8 cellular contexts compared by ENCODE assay signal in the genomic region with DNA sequence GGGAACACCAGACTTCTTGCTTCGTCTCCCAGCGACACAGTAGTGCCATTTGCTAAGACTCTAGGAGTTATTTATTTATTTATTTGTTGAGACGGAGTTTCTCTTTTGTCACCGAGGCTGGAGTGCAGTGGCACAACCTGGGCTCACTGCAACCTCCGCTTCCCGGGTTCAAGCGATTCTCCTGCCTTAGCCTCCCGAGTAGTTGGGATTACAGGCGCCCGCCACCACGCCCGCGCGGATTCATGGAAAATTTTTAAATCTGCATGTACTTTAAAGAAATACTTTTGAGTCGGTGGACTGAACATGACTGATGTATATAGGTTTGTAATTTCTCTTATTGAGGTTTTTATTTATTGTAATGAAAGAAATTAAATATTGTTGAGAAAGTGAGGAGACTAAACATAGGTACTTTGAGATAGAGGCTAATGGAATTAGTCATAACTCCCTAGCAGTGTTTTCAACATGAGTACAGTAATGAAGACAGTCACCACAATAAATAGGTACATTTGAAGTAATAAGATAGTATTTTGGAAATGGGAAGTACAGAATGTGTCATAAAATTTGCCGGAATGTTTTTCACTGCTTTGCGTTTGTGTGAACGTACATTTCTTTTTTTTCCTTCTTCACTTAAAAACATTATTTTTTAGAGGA. TPM values are rescaled to one million over a fixed set of nuclear protein-coding genes. Genes with fewer than 3 reads are reported as not detected.
DNase-seq lines count a peak whose midpoint lies in the region; ATAC-seq and TF ChIP-seq lines count a peak whose summit lies in the region.

No MANE protein-coding gene starts in this region.

- peaks cover 12% of the 10 kb centered on the region for H3K4me1 ChIP-seq in CD8-positive, alpha-beta memory T cell (ENCODE audit: insufficient read depth, low read length)

- no peaks in the 10 kb centered on the region for H3K9me3 ChIP-seq in CD8-positive, alpha-beta memory T cell (ENCODE audit: low read length)
- H3K9me3 ChIP-seq in MG63 = no peaks in the 10 kb centered on the region
- no peaks in the 10 kb centered on the region for H3K9me3 ChIP-seq in neural cell (ENCODE audit: low read length)

- H3K4me2 ChIP-seq in neural cell (ENCODE audit: low read length) = peak overlapping the region; percentile 77

- H3K9me2 ChIP-seq in neural cell (ENCODE audit: insufficient read depth, low read length) = no peaks in the 10 kb centered on the region

- H3K27ac Mint-ChIP-seq in CD8-positive, alpha-beta memory T cell = peak overlapping the region in 7 of 8 donors; percentile 79 to 97 (median 89)
- peak overlapping the region; percentile 89 to 97 for H3K27ac Mint-ChIP-seq in effector memory CD8-positive, alpha-beta T cell

- no peaks in the 10 kb centered on the region for H4K20me1 ChIP-seq in neural cell (ENCODE audit: insufficient read depth)

- peaks cover 36 to 51% (median 45%) of the 10 kb centered on the region in 3 donors for H3K4me1 Mint-ChIP-seq in CD8-positive, alpha-beta memory T cell
- H3K4me1 Mint-ChIP-seq in effector memory CD8-positive, alpha-beta T cell (ENCODE audit: low read depth in 2 of 2) = peaks cover 10 to 13% of the 10 kb centered on the region in 2 donors

- H3K4me3 Mint-ChIP-seq in CD8-positive, alpha-beta memory T cell = peak overlapping the region; percentile 91 to 98 (median 96)
- H3K4me3 Mint-ChIP-seq in effector memory CD8-positive, alpha-beta T cell = peak overlapping the region; percentile 96

- peak overlapping the region; percentile 99 for H2AFZ ChIP-seq in neural cell (ENCODE audit: low read depth, low read length)

- no peak for TF ChIP-seq EP300 in neural cell (conservative IDR thresholded peaks at IDR 0.05; ENCODE audit: poor library complexity, severe bottlenecking)

- no peaks in the 10 kb centered on the region for H3K9me3 Mint-ChIP-seq in CD8-positive, alpha-beta memory T cell
- no peaks in the 10 kb centered on the region for H3K9me3 Mint-ChIP-seq in effector memory CD8-positive, alpha-beta T cell

- CTCF ChIA-PET in CD8-positive, alpha-beta memory T cell (lab: Charles Lee) = interaction anchor here (1.4 kb wide), 1 partner anchor 1842 kb away, joined by 3 read pairs; the partner anchor contains the start of gene RBM45

- peak overlapping the region; percentile 94 for H3K9ac ChIP-seq in neural cell (ENCODE audit: low read length)

- H3K4me3 ChIP-seq in CD8-positive, alpha-beta memory T cell (ENCODE audit: low read length) = peak overlapping the region; percentile 93
- peak overlapping the region; percentile 81 for H3K4me3 ChIP-seq in MG63
- H3K4me3 ChIP-seq in neural cell (ENCODE audit: low read length) = peak overlapping the region; percentile 93

- TF ChIP-seq CTCF in neural cell (IDR thresholded peaks at IDR 0.05; ENCODE audit: poor library complexity, severe bottlenecking) = no peak

- no peak for TF ChIP-seq RAD21 in neural cell (conservative IDR thresholded peaks at IDR 0.05)

- H3K36me3 Mint-ChIP-seq in CD8-positive, alpha-beta memory T cell = peaks cover 0 to 6% (median 3%) of the 10 kb centered on the region in 3 donors
- peaks cover 8% of the 10 kb centered on the region for H3K36me3 Mint-ChIP-seq in effector memory CD8-positive, alpha-beta T cell (ENCODE audit: insufficient read depth)

- H3F3A ChIP-seq in neural cell (ENCODE audit: insufficient read depth, low read length, poor library complexity, severe bottlenecking) = no peaks in the 10 kb centered on the region

- H3K27me3 ChIP-seq in CD8-positive, alpha-beta memory T cell (ENCODE audit: insufficient read depth, low read length, poor library complexity, severe bottlenecking) = no peaks in the 10 kb centered on the region
- no peaks in the 10 kb centered on the region for H3K27me3 ChIP-seq in MG63
- no peaks in the 10 kb centered on the region for H3K27me3 ChIP-seq in neural cell (ENCODE audit: insufficient read depth, low read depth, low read length)

- no peak for ATAC-seq in effector memory CD8-positive, alpha-beta T cell (replicated peaks)
- ATAC-seq in HG02885 (IDR thresholded peaks at IDR 0.05; ENCODE audit: poor library complexity, unreplicated experiment) (no peak), HG03378 (IDR thresholded peaks at IDR 0.05; ENCODE audit: unreplicated experiment) (no peak), HG03175 (IDR thresholded peaks at IDR 0.05; ENCODE audit: unreplicated experiment) (no peak)

- DNase-seq in CD8-positive, alpha-beta memory T cell = no peak
- DNase-seq in MG63 (no peak), SHP77 treated with DMSO at 0.1 percent for 48 hours (lab: John Stamatoyannopoulos, UW) (no peak)
- DNase-seq in effector memory CD8-positive, alpha-beta T cell = no peak

- H3K36me3 ChIP-seq in CD8-positive, alpha-beta memory T cell (ENCODE audit: insufficient read depth, low read length) = no peaks in the 10 kb centered on the region
- peaks cover 14% of the 10 kb centered on the region for H3K36me3 ChIP-seq in MG63
- H3K36me3 ChIP-seq in neural cell (ENCODE audit: insufficient read depth, low read length) = no peaks in the 10 kb centered on the region

- POLR2A ChIA-PET in CD8-positive, alpha-beta memory T cell (lab: Charles Lee) = no interaction called here

- H3K27me3 Mint-ChIP-seq in CD8-positive, alpha-beta memory T cell = peaks cover 0 to 11% of the 10 kb centered on the region in 2 donors
- H3K27me3 Mint-ChIP-seq in effector memory CD8-positive, alpha-beta T cell = peaks cover 0 to 6% of the 10 kb centered on the region in 2 donors

- H3K79me2 ChIP-seq in neural cell (replicated peaks; ENCODE audit: insufficient read depth, low read length) = peaks cover 34% of the 10 kb centered on the region

- H3K27ac ChIP-seq in CD8-positive, alpha-beta memory T cell (ENCODE audit: low read depth, low read length) = peak overlapping the region; percentile 72
- H3K27ac ChIP-seq in neural cell (ENCODE audit: low read length) = peak overlapping the region; percentile 93

TF ChIP-seq in neural cell, 6 proteins besides CTCF, POLR2A, EP300 and RAD21:
- TF ChIP-seq, protein P1, sequence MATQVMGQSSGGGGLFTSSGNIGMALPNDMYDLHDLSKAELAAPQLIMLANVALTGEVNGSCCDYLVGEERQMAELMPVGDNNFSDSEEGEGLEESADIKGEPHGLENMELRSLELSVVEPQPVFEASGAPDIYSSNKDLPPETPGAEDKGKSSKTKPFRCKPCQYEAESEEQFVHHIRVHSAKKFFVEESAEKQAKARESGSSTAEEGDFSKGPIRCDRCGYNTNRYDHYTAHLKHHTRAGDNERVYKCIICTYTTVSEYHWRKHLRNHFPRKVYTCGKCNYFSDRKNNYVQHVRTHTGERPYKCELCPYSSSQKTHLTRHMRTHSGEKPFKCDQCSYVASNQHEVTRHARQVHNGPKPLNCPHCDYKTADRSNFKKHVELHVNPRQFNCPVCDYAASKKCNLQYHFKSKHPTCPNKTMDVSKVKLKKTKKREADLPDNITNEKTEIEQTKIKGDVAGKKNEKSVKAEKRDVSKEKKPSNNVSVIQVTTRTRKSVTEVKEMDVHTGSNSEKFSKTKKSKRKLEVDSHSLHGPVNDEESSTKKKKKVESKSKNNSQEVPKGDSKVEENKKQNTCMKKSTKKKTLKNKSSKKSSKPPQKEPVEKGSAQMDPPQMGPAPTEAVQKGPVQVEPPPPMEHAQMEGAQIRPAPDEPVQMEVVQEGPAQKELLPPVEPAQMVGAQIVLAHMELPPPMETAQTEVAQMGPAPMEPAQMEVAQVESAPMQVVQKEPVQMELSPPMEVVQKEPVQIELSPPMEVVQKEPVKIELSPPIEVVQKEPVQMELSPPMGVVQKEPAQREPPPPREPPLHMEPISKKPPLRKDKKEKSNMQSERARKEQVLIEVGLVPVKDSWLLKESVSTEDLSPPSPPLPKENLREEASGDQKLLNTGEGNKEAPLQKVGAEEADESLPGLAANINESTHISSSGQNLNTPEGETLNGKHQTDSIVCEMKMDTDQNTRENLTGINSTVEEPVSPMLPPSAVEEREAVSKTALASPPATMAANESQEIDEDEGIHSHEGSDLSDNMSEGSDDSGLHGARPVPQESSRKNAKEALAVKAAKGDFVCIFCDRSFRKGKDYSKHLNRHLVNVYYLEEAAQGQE (IDR thresholded peaks at IDR 0.05; ENCODE audit: borderline replicate concordance) = no peak

RNA-seq across cellular contexts. Expression of gene MTX2, which starts 1.0 kb away (rescaled TPM):
- total RNA-seq in CD8-positive, alpha-beta memory T cell = 10 to 100 TPM; 26.3 to 28.9 TPM
- 21.6 TPM for polyA plus RNA-seq in CD8-positive, alpha-beta memory T cell
- 34.8 and 40.6 TPM in 2 replicates for total RNA-seq in MG63 (2014; rRNA removed; shearing (Covaris generic); ENCODE audit: low replicate concordance)
- polyA plus RNA-seq in neural cell = 99.0 and 128 TPM in 2 replicates
- 52.4 and 54.8 TPM in 2 replicates for polyA minus RNA-seq in neural cell
